8 cellular contexts compared by ENCODE assay signal in the genomic region with DNA sequence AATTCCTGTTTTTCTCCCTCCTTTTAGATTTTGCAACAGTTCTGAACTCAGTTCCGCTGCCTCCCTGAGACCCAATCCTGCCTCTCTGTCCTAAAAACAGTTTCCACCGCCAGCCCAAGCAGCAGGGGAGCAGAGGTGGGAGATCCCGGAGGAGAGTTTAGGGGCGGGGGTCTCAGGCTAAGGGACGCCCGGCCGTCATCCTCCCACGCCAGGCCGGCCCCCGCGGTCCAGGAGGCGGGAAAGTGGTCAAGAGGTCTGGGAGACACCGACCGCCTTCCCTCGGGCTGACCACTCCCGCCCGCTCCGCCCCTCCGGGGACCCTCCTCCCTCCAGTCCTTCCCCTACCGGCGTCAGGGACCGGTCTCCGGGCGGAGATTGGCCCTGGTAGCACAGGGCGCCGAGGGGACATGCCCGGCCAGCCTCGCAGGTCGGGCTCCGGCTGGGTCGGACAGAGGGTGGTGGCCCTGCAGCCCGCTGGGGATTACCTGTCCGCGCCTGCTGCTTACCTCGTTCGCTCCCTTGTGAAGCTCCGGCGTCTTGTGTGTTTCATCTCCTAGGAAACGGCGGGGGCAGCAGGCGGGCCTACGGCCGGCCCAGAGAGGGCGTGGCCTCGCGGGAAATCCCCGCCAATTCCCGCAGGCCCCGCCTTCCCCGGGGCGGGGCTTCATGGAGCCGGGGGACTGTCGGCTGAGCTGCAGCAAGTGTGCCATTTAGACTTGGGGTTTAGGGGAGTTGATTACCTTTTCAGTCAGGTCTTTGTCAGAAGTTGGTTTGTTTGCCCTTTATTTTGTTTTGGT. TPM values are rescaled to one million over a fixed set of nuclear protein-coding genes. Genes with fewer than 3 reads are reported as not detected.
DNase-seq lines count a peak whose midpoint lies in the region; ATAC-seq and TF ChIP-seq lines count a peak whose summit lies in the region.

A gene with protein sequence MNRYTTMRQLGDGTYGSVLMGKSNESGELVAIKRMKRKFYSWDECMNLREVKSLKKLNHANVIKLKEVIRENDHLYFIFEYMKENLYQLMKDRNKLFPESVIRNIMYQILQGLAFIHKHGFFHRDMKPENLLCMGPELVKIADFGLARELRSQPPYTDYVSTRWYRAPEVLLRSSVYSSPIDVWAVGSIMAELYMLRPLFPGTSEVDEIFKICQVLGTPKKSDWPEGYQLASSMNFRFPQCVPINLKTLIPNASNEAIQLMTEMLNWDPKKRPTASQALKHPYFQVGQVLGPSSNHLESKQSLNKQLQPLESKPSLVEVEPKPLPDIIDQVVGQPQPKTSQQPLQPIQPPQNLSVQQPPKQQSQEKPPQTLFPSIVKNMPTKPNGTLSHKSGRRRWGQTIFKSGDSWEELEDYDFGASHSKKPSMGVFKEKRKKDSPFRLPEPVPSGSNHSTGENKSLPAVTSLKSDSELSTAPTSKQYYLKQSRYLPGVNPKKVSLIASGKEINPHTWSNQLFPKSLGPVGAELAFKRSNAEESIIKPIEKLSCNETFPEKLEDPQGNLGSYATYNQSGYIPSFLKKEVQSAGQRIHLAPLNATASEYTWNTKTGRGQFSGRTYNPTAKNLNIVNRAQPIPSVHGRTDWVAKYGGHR (minus strand): TSS at position 543 of the 797 bp plus-strand sequence. CDS start 7,891 bp downstream, outside the sequence.

- peak within 1 kb of the TSS; percentile 91 for H3K4me3 Mint-ChIP-seq in endothelial cell (ENCODE audit: unreplicated experiment)

- no peak for TF ChIP-seq CTCF in endothelial cell (IDR thresholded peaks at IDR 0.05; ENCODE audit: unreplicated experiment)

- peak; percentile 95 for DNase-seq in COLO829 (ENCODE audit: low spot score)
- DNase-seq in HS-5 (ENCODE audit: low read depth): peak; percentile 65
- peak; percentile 79 for DNase-seq in NOMO-1 treated with DMSO at 0.1 percent for 48 hours (lab: John Stamatoyannopoulos, UW; ENCODE audit: unreplicated experiment)
- DNase-seq in activated CD8-positive, alpha-beta memory T cell treated with anti-CD3 and anti-CD28 coated beads, Interleukin-2, amount 50 U/mL, for 1 hour (ENCODE audit: extremely low read depth): peak; percentile 57
- DNase-seq in endothelial cell (ENCODE audit: low spot score): peak; percentile 89
- DNase-seq in midbrain (lab: John Stamatoyannopoulos, UW): peak; percentile 86
- peak; percentile 72 to 75 for DNase-seq in stimulated activated CD8-positive, alpha-beta memory T cell treated with anti-CD3 and anti-CD28 coated beads, Interleukin-15, amount 100 ng/mL, for 4 hours (ENCODE audit: low read depth in 2 of 2)

- H3K4me1 Mint-ChIP-seq in endothelial cell (ENCODE audit: unreplicated experiment): peaks cover 2% of the 10 kb centered on the region

- peak; percentile 87 for ATAC-seq in GM21360 (IDR thresholded peaks at IDR 0.05; ENCODE audit: unreplicated experiment)

- H3K36me3 Mint-ChIP-seq in endothelial cell (ENCODE audit: low read depth, unreplicated experiment): no peaks in the 10 kb centered on the region

- no peaks in the 10 kb centered on the region for H3K9me3 Mint-ChIP-seq in endothelial cell (ENCODE audit: unreplicated experiment)

- peak within 1 kb of the TSS; percentile 89 for H3K27ac Mint-ChIP-seq in endothelial cell (ENCODE audit: unreplicated experiment)

- H3K27me3 Mint-ChIP-seq in endothelial cell (ENCODE audit: unreplicated experiment): peaks cover 7% of the 10 kb centered on the region

RNA-seq across cellular contexts. Expression of the gene that starts here (rescaled TPM):
- total RNA-seq in endothelial cell (ENCODE audit: unreplicated experiment): not detected

Comparison
In these comparisons a context has a peak if more than half of its experiments do, and no peak if none do; other contexts are left out.
1. Peak in every context shown above with its lines: DNase-seq and ATAC-seq.
2. Peak in DNase-seq in endothelial cell; RNA of the gene not detected or under 1 TPM.